ENCODE assay signal across 9 cellular contexts in the genomic region with DNA sequence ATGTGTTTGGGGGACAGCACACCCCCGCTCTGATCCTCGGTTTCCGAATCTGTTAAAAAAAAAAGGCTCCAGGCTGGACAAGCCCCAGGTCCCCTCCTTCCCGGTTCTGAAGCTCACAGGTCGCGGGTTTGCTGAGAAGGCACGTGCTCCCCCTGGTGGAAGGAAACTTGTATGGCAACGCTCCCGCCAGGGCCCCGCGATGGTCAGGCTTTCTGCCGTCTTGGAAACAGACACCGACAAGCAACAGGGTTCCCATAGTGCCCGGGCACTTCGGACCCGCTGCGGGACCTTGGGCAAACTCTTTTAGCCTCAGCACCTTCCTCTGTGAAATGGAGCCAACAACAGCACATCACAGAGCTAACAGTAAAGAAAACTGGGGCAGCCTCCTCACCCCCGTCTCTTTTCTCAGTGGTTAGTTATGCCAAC.
A peak's percentile ranks its signal among the peaks of the same experiment; 100 is the strongest.
DNase-seq lines count a peak whose midpoint lies in the region; ATAC-seq and TF ChIP-seq lines count a peak whose summit lies in the region.
"Had no signal": no experiment of that assay in that cellular context is flagged by ENCODE, and none has a peak within 500 bp of the region (broad histone marks: within the 10 kb centered on the region; RNA-seq: fewer than 3 reads in every experiment).

No MANE protein-coding gene starts in this region.

- H3K4me1 ChIP-seq in Caco-2 = no peaks in the 10 kb centered on the region
- no peaks in the 10 kb centered on the region for H3K4me1 ChIP-seq in KMS-11 (ENCODE audit: low read depth, poor library complexity, severe bottlenecking)
- no peaks in the 10 kb centered on the region for H3K4me1 ChIP-seq in PC-9 (replicated peaks; ENCODE audit: insufficient read depth)
- H3K4me1 ChIP-seq in fibroblast of lung (ENCODE audit: control insufficient read depth, extremely low read depth, insufficient read depth, low read length) = no peaks in the 10 kb centered on the region

- H3K9ac ChIP-seq in KMS-11 (no peak overlapping the region), fibroblast of lung (ENCODE audit: insufficient read depth, low read length) (no peak overlapping the region), neural cell (ENCODE audit: low read length) (no peak overlapping the region)

- DNase-seq in Caco-2 (peak; percentile 75 to 85), PC-9 (peak in 1 of 2 experiments; percentile 67), fibroblast of lung (ENCODE audit: low read depth in 2 of 2) (peak; percentile 38 to 62)
- DNase-seq in activated T-cell treated with anti-CD3 and anti-CD28 coated beads, Interleukin-2, amount 50 U/mL, for 24 hours = peak; percentile 81
- DNase-seq in stimulated activated naive CD8-positive, alpha-beta T cell treated with anti-CD3 and anti-CD28 coated beads, Interleukin-15, amount 100 ng/mL, for 72 hours = peak; percentile 57 to 60

- H3K79me2 ChIP-seq in KMS-11 (ENCODE audit: insufficient read depth, low read depth) (no peaks in the 10 kb centered on the region), PC-9 (ENCODE audit: low read depth) (no peaks in the 10 kb centered on the region), fibroblast of lung (ENCODE audit: control insufficient read depth, insufficient read depth, low read length) (no peaks in the 10 kb centered on the region), neural cell (replicated peaks; ENCODE audit: insufficient read depth, low read length) (no peaks in the 10 kb centered on the region)

- peaks cover 44% of the 10 kb centered on the region for H3K27me3 Mint-ChIP-seq in Caco-2 (ENCODE audit: insufficient read depth, unreplicated experiment)
- peaks cover 66% of the 10 kb centered on the region for H3K27me3 Mint-ChIP-seq in activated T-cell treated with anti-CD3 and anti-CD28 coated beads, Interleukin-2, amount 50 U/mL, for 24 hours
- peaks cover 59% of the 10 kb centered on the region for H3K27me3 Mint-ChIP-seq in stimulated activated naive CD8-positive, alpha-beta T cell treated with anti-CD3 and anti-CD28 coated beads, Interleukin-15, amount 100 ng/mL, for 72 hours

- no peak for TF ChIP-seq EP300 in neural cell (conservative IDR thresholded peaks at IDR 0.05; ENCODE audit: poor library complexity, severe bottlenecking)

- TF ChIP-seq CTCF in Caco-2 (IDR thresholded peaks at IDR 0.05; ENCODE audit: insufficient read depth in 1 of 2, low read depth in 1 of 2, low read length in 1 of 2, severe bottlenecking in 1 of 2, unreplicated experiment in 1 of 2) (peak; percentile 94 to 95), KMS-11 (conservative IDR thresholded peaks at IDR 0.05; ENCODE audit: low read depth, low read length) (peak; percentile 93), PC-9 (conservative IDR thresholded peaks at IDR 0.05) (peak; percentile 77), fibroblast of lung (conservative IDR thresholded peaks at IDR 0.05 in 1 of 2, IDR thresholded peaks at IDR 0.05 in 1 of 2; ENCODE audit: low read depth in 1 of 2, low read length in 2 of 2) (peak; percentile 80 to 93), neural cell (IDR thresholded peaks at IDR 0.05; ENCODE audit: poor library complexity, severe bottlenecking) (peak; percentile 95)

- POLR2A ChIA-PET in Caco-2 (lab: Charles Lee) (no interaction called here), PC-9 (lab: Charles Lee; ENCODE audit: unreplicated experiment) (interaction anchor here (0.7 to 0.8 kb wide), 2 partner anchors 14 to 508 kb away, joined by 3 to 5 read pairs; no protein-coding TSS in a partner anchor)

- TF ChIP-seq RAD21 in neural cell (conservative IDR thresholded peaks at IDR 0.05) = peak; percentile 92

- H3K36me3 Mint-ChIP-seq in Caco-2 (ENCODE audit: insufficient read depth, unreplicated experiment) = no peaks in the 10 kb centered on the region
- H3K36me3 Mint-ChIP-seq in activated T-cell treated with anti-CD3 and anti-CD28 coated beads, Interleukin-2, amount 50 U/mL, for 24 hours (ENCODE audit: low read depth) = no peaks in the 10 kb centered on the region

- H3K9me3 Mint-ChIP-seq in Caco-2 (ENCODE audit: unreplicated experiment) = no peaks in the 10 kb centered on the region
- H3K9me3 Mint-ChIP-seq in activated T-cell treated with anti-CD3 and anti-CD28 coated beads, Interleukin-2, amount 50 U/mL, for 24 hours = no peaks in the 10 kb centered on the region
- no peaks in the 10 kb centered on the region for H3K9me3 Mint-ChIP-seq in stimulated activated naive CD8-positive, alpha-beta T cell treated with anti-CD3 and anti-CD28 coated beads, Interleukin-15, amount 100 ng/mL, for 72 hours
- H3K9me3 Mint-ChIP-seq: IgD-negative memory B cell had no signal

- H3K27ac ChIP-seq in KMS-11 (no peak overlapping the region), PC-9 (no peak overlapping the region), fibroblast of lung (ENCODE audit: insufficient read depth, low read length) (no peak overlapping the region), neural cell (ENCODE audit: low read length) (no peak overlapping the region)

- H3K27me3 ChIP-seq in Caco-2 (replicated peaks; ENCODE audit: control insufficient read depth, insufficient read depth, low read length) (no peaks in the 10 kb centered on the region; the same call in none of the 2 replicates), KMS-11 (ENCODE audit: insufficient read depth, low read depth) (peaks cover 94% of the 10 kb centered on the region), PC-9 (ENCODE audit: insufficient read depth, low read depth) (peaks cover 49% of the 10 kb centered on the region), fibroblast of lung (ENCODE audit: control insufficient read depth, insufficient read depth, low read length) (peaks cover 7% of the 10 kb centered on the region), neural cell (ENCODE audit: insufficient read depth, low read depth, low read length) (peaks cover 6% of the 10 kb centered on the region)

- H3K9me3 ChIP-seq in Caco-2 = no peaks in the 10 kb centered on the region
- H3K9me3 ChIP-seq in PC-9 (ENCODE audit: insufficient read depth, low read depth) = no peaks in the 10 kb centered on the region
- H3K9me3 ChIP-seq in fibroblast of lung (ENCODE audit: control insufficient read depth, insufficient read depth, low read depth, low read length) = no peaks in the 10 kb centered on the region
- no peaks in the 10 kb centered on the region for H3K9me3 ChIP-seq in neural cell (ENCODE audit: low read length)

- BruUV-seq in Caco-2 (replicated peaks; lab: Mats Ljungman, UMichigan) = no TSS peak
- no TSS peak for BruUV-seq in PC-9 (replicated peaks; lab: Mats Ljungman, UMichigan)

- H3K27ac Mint-ChIP-seq in Caco-2 (ENCODE audit: unreplicated experiment) = no peak overlapping the region
- no peak overlapping the region for H3K27ac Mint-ChIP-seq in activated T-cell treated with anti-CD3 and anti-CD28 coated beads, Interleukin-2, amount 50 U/mL, for 24 hours
- H3K27ac Mint-ChIP-seq in stimulated activated naive CD8-positive, alpha-beta T cell treated with anti-CD3 and anti-CD28 coated beads, Interleukin-15, amount 100 ng/mL, for 72 hours = no peak overlapping the region
- H3K27ac Mint-ChIP-seq: IgD-negative memory B cell had no signal

- H3K4me2 ChIP-seq in KMS-11 = no peak overlapping the region
- H3K4me2 ChIP-seq in PC-9 = no peak overlapping the region
- H3K4me2 ChIP-seq in fibroblast of lung (ENCODE audit: extremely low read depth, insufficient read depth, low read length) = no peak overlapping the region
- H3K4me2 ChIP-seq in neural cell (ENCODE audit: low read length) = no peak overlapping the region

- CTCF ChIA-PET in Caco-2 (lab: Charles Lee) (interaction anchor here (0.6 to 3.1 kb wide), 26 partner anchors 9 to 364 kb away, joined by 3 to 32 read pairs (median 4); partner anchors contain the start of gene ENGASE), PC-9 (lab: Charles Lee) (interaction anchor here (0.6 to 2.5 kb wide), 6 partner anchors 202 to 1030 kb away, joined by 3 to 13 read pairs (median 4); no protein-coding TSS in a partner anchor)

- H3K9me2 ChIP-seq in PC-9 (ENCODE audit: insufficient read depth) (no peaks in the 10 kb centered on the region), neural cell (ENCODE audit: insufficient read depth, low read length) (no peaks in the 10 kb centered on the region)

- no peak overlapping the region for H3K4me3 ChIP-seq in Caco-2 (ENCODE audit: low read depth, low read length)
- H3K4me3 ChIP-seq in KMS-11 (IDR thresholded peaks at IDR 0.05; ENCODE audit: insufficient read depth, low read depth, low read length) = no peak overlapping the region
- H3K4me3 ChIP-seq in PC-9 = no peak overlapping the region
- no peak overlapping the region for H3K4me3 ChIP-seq in fibroblast of lung (replicated peaks in 1 of 4; ENCODE audit: control extremely low read depth in 1 of 4, insufficient read depth in 1 of 4, low read depth in 3 of 4, low read length in 4 of 4)
- H3K4me3 ChIP-seq in neural cell (ENCODE audit: low read length) = no peak overlapping the region

- H4K20me1 ChIP-seq in KMS-11 (ENCODE audit: insufficient read depth) (no peaks in the 10 kb centered on the region), PC-9 (ENCODE audit: insufficient read depth) (0 out of 2 replicates have a peak, but pooled peaks cover 3% of the 10 kb centered on the region), fibroblast of lung (ENCODE audit: control insufficient read depth, extremely low read depth, insufficient read depth, low read length) (no peaks in the 10 kb centered on the region), neural cell (ENCODE audit: insufficient read depth) (no peaks in the 10 kb centered on the region)

- no peaks in the 10 kb centered on the region for H3K36me3 ChIP-seq in Caco-2 (ENCODE audit: control insufficient read depth, insufficient read depth, low read length)
- H3K36me3 ChIP-seq in KMS-11 (ENCODE audit: insufficient read depth) = no peaks in the 10 kb centered on the region
- H3K36me3 ChIP-seq in PC-9 (ENCODE audit: low read depth) = no peaks in the 10 kb centered on the region
- H3K36me3 ChIP-seq in fibroblast of lung (ENCODE audit: control insufficient read depth, insufficient read depth, low read length) = no peaks in the 10 kb centered on the region
- H3K36me3 ChIP-seq in neural cell (ENCODE audit: insufficient read depth, low read length) = no peaks in the 10 kb centered on the region

- intact Hi-C loops in Caco-2 (cut with micrococcal nuclease; ENCODE audit: unreplicated experiment) (loop anchor here (1.0 to 2.0 kb wide), 2 partner anchors 204 to 317 kb away; no protein-coding TSS in a partner anchor), PC-9 (cut with micrococcal nuclease; ENCODE audit: unreplicated experiment) (loop anchor here (1.0 to 5.0 kb wide), 3 partner anchors 205 to 315 kb away; no protein-coding TSS in a partner anchor)

- H3K4me1 Mint-ChIP-seq in Caco-2 (ENCODE audit: low read depth, unreplicated experiment) = no peaks in the 10 kb centered on the region
- peaks cover 3% of the 10 kb centered on the region for H3K4me1 Mint-ChIP-seq in activated T-cell treated with anti-CD3 and anti-CD28 coated beads, Interleukin-2, amount 50 U/mL, for 24 hours (ENCODE audit: low read depth)
- H3K4me1 Mint-ChIP-seq in stimulated activated naive CD8-positive, alpha-beta T cell treated with anti-CD3 and anti-CD28 coated beads, Interleukin-15, amount 100 ng/mL, for 72 hours = peaks cover 7% of the 10 kb centered on the region

- H3K4me3 Mint-ChIP-seq in Caco-2 (ENCODE audit: unreplicated experiment) = no peak overlapping the region
- no peak overlapping the region for H3K4me3 Mint-ChIP-seq in activated T-cell treated with anti-CD3 and anti-CD28 coated beads, Interleukin-2, amount 50 U/mL, for 24 hours
- no peak overlapping the region for H3K4me3 Mint-ChIP-seq in stimulated activated naive CD8-positive, alpha-beta T cell treated with anti-CD3 and anti-CD28 coated beads, Interleukin-15, amount 100 ng/mL, for 72 hours
- H3K4me3 Mint-ChIP-seq: IgD-negative memory B cell had no signal

- H2AFZ ChIP-seq in KMS-11 (ENCODE audit: low read depth) (no peak overlapping the region), PC-9 (no peak overlapping the region), fibroblast of lung (ENCODE audit: low read length) (no peak overlapping the region), neural cell (ENCODE audit: low read depth, low read length) (no peak overlapping the region)

- H3F3A ChIP-seq in PC-9 (ENCODE audit: insufficient read depth, low read depth) (no peaks in the 10 kb centered on the region), neural cell (ENCODE audit: insufficient read depth, low read length, poor library complexity, severe bottlenecking) (no peaks in the 10 kb centered on the region)

- ATAC-seq in stimulated activated naive CD8-positive, alpha-beta T cell treated with anti-CD3 and anti-CD28 coated beads, Interleukin-15, amount 100 ng/mL, for 72 hours = no peak
- ATAC-seq in HG03280 (IDR thresholded peaks at IDR 0.05; ENCODE audit: unreplicated experiment) = no peak
